27 cellular contexts compared by ENCODE assay signal in the genomic region with DNA sequence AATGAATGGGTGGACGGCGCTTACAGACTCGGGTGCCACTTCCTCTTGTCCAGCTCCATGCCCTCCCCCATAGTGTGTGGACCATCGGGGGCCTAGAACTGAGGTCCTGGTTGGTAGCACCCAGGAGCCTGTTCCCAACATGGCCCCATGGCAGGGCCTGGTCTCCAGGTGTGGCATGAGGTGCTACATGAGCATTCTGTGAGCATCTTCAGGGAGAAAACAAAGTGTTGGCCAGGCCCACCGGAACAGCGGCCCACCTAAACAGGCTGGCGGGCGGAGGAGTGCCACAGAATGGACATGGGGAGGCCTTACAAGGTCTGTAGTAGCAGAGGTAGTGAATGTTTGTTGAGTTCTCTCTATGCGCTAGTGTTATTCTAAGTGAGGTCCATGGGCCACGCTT.
"Had no signal": no experiment of that assay in that cellular context is flagged by ENCODE, and none has a peak within 500 bp of the region (broad histone marks: within the 10 kb centered on the region; RNA-seq: fewer than 3 reads in every experiment).

No MANE protein-coding gene starts in this region.

- H3K9me3 ChIP-seq: colonic mucosa, esophagus squamous epithelium, gastrocnemius medialis, heart left ventricle, left ventricle myocardium inferior, lower lobe of right lung had no signal

- H3K79me2 ChIP-seq: hepatocyte had no signal

- H3K27me3 Mint-ChIP-seq: dendritic cell treated with granulocyte-macrophage colony-stimulating factor and Interleukin-4, amounts not matched to agents 40 ng/mL and 50 ng/mL, for 4 days had no signal

- DNase-seq: colonic mucosa; cortex of kidney; effector CD8-positive, alpha-beta T cell; effector memory CD8-positive, alpha-beta T cell; endodermal cell; erythroblast; esophagus squamous epithelium; foreskin fibroblast; foreskin melanocyte; gastrocnemius medialis; heart left ventricle; hypothalamus; immature natural killer cell; islet precursor cell; kidney; kidney glomerular epithelial cell; left colon; left ventricle myocardium inferior; lower lobe of right lung; midbrain; naive thymus-derived CD4-positive, alpha-beta T cell had no signal

- H2AFZ ChIP-seq: hepatocyte had no signal

- H3K4me3 Mint-ChIP-seq: dendritic cell treated with granulocyte-macrophage colony-stimulating factor and Interleukin-4, amounts not matched to agents 40 ng/mL and 50 ng/mL, for 4 days; effector memory CD8-positive, alpha-beta T cell; endodermal cell; immature natural killer cell; naive thymus-derived CD4-positive, alpha-beta T cell had no signal

- H3K36me3 ChIP-seq: colonic mucosa, esophagus squamous epithelium, gastrocnemius medialis, heart left ventricle, left ventricle myocardium inferior had no signal

- H3K4me2 ChIP-seq: hepatocyte had no signal

- H3K27ac Mint-ChIP-seq: dendritic cell treated with granulocyte-macrophage colony-stimulating factor and Interleukin-4, amounts not matched to agents 40 ng/mL and 50 ng/mL, for 4 days; effector memory CD8-positive, alpha-beta T cell; endodermal cell; immature natural killer cell had no signal

- H3K36me3 Mint-ChIP-seq: naive thymus-derived CD4-positive, alpha-beta T cell had no signal

- H3K9me3 Mint-ChIP-seq: dendritic cell treated with granulocyte-macrophage colony-stimulating factor and Interleukin-4, amounts not matched to agents 40 ng/mL and 50 ng/mL, for 4 days; effector memory CD8-positive, alpha-beta T cell; endodermal cell; immature natural killer cell; naive thymus-derived CD4-positive, alpha-beta T cell had no signal

- FAIRE-seq: endometrium, kidney had no signal

- H3K27me3 ChIP-seq: colonic mucosa, hepatocyte had no signal

- H3K4me1 ChIP-seq: colonic mucosa, esophagus squamous epithelium, gastrocnemius medialis, left ventricle myocardium inferior, lower lobe of right lung had no signal

- ATAC-seq: effector memory CD8-positive, alpha-beta T cell; esophagus mucosa; gastrocnemius medialis; heart left ventricle; left colon; left lobe of liver; lower lobe of right lung; naive thymus-derived CD4-positive, alpha-beta T cell had no signal

- H3K27ac ChIP-seq: colonic mucosa, epithelial cell of prostate, esophagus squamous epithelium, gastrocnemius medialis, heart left ventricle, hepatocyte, left ventricle myocardium inferior, lower lobe of right lung had no signal

- H3K4me3 ChIP-seq: colonic mucosa, esophagus squamous epithelium, gastrocnemius medialis, heart left ventricle, hepatocyte, left ventricle myocardium inferior, lower lobe of right lung had no signal
